Comparison of ENCODE assay signal across 30 cellular contexts in genomic region chr10:132845041-132845551, GRCh38. TPM values are rescaled to one million over a fixed set of nuclear protein-coding genes. Genes with fewer than 3 reads are reported as not detected.
"Had no signal": no experiment of that assay in that cellular context is flagged by ENCODE, and none has a peak within 500 bp of the region (broad histone marks: within the 10 kb centered on the region; RNA-seq: fewer than 3 reads in every experiment).

No MANE protein-coding gene starts in this region.

- H3K4me3 ChIP-seq: adrenal gland, esophagus muscularis mucosa, lung, neural progenitor cell, ovary, psoas muscle, right atrium auricular region, tibial nerve, vagina had no signal

- FAIRE-seq: astrocyte, colon, frontal cortex, islet of Langerhans had no signal

- H3K9ac ChIP-seq: neural progenitor cell had no signal

- H3K4me3 Mint-ChIP-seq: activated CD4-positive, alpha-beta T cell treated with anti-CD3 and anti-CD28 coated beads, Interleukin-2, amount 10 ng/mL, durations not matched to agents 7 days and 5 days; activated CD8-positive, alpha-beta T cell treated with anti-CD3 and anti-CD28 coated beads, Interleukin-2, amount 10 ng/mL, durations not matched to agents 7 days and 5 days; activated naive CD4-positive, alpha-beta T cell treated with anti-CD3 and anti-CD28 coated beads, Interleukin-2, amount 50 U/mL, for 24 hours; activated T-helper 1 cell treated with anti-CD3 and anti-CD28 coated beads, Interleukin-12 subunit alpha, Interleukin-12 subunit beta, Interleukin-2, Interleukin-4 antibody, amounts not matched to agents 30 ng/mL and 10 ng/mL and 1 ng/mL, durations not matched to agents 14 hours and 24 hours and 36 hours; naive thymus-derived CD4-positive, alpha-beta T cell; neural progenitor cell; stimulated activated naive CD8-positive, alpha-beta T cell treated with anti-CD3 and anti-CD28 coated beads, Interleukin-15, Interleukin-2, amounts not matched to agents 100 ng/mL and 50 ng/mL, for 24 hours; T-helper 2 cell treated with Interferon-gamma antibody and Interleukin-4, amounts not matched to agents 5 μg/mL and 100 μg/mL, for 36 hours had no signal

- H3K36me3 ChIP-seq: adrenal gland, esophagus muscularis mucosa, neural progenitor cell, ovary, right atrium auricular region, tibial nerve, vagina had no signal

- H3K27me3 ChIP-seq: ovary, right atrium auricular region, vagina had no signal

- H3K36me3 Mint-ChIP-seq: neural progenitor cell had no signal

- H3K4me1 ChIP-seq: adrenal gland, esophagus muscularis mucosa, neural progenitor cell, psoas muscle, right atrium auricular region, vagina had no signal

- ATAC-seq: activated CD4-positive, CD25-positive, alpha-beta regulatory T cell treated with anti-CD3 and anti-CD28 coated beads, Interleukin-2, amount 50 U/mL, for 24 hours; activated CD8-positive, alpha-beta T cell treated with anti-CD3 and anti-CD28 coated beads, Interleukin-2, amount 10 ng/mL, durations not matched to agents 7 days and 5 days; left colon; naive thymus-derived CD4-positive, alpha-beta T cell; psoas muscle had no signal

- H3K27ac Mint-ChIP-seq: activated CD4-positive, alpha-beta T cell treated with anti-CD3 and anti-CD28 coated beads, Interleukin-2, amount 10 ng/mL, durations not matched to agents 7 days and 5 days; activated CD8-positive, alpha-beta T cell treated with anti-CD3 and anti-CD28 coated beads, Interleukin-2, amount 10 ng/mL, durations not matched to agents 7 days and 5 days; activated naive CD4-positive, alpha-beta T cell treated with anti-CD3 and anti-CD28 coated beads, Interleukin-2, amount 50 U/mL, for 24 hours; activated T-helper 1 cell treated with anti-CD3 and anti-CD28 coated beads, Interleukin-12 subunit alpha, Interleukin-12 subunit beta, Interleukin-2, Interleukin-4 antibody, amounts not matched to agents 30 ng/mL and 10 ng/mL and 1 ng/mL, durations not matched to agents 14 hours and 24 hours and 36 hours; naive thymus-derived CD4-positive, alpha-beta T cell; neural progenitor cell; stimulated activated naive CD8-positive, alpha-beta T cell treated with anti-CD3 and anti-CD28 coated beads, Interleukin-15, Interleukin-2, amounts not matched to agents 100 ng/mL and 50 ng/mL, for 24 hours; T-helper 2 cell treated with Interferon-gamma antibody and Interleukin-4, amounts not matched to agents 5 μg/mL and 100 μg/mL, for 36 hours had no signal

- DNase-seq: activated CD4-positive, alpha-beta T cell treated with anti-CD3 and anti-CD28 coated beads, Interleukin-2, amount 10 ng/mL, durations not matched to agents 7 days and 5 days; activated CD8-positive, alpha-beta T cell treated with anti-CD3 and anti-CD28 coated beads, Interleukin-2, amount 10 ng/mL, durations not matched to agents 7 days and 5 days; activated gamma-delta T cell; central memory CD4-positive, alpha-beta T cell; glutamatergic neuron; hippocampal formation; naive thymus-derived CD4-positive, alpha-beta T cell; stimulated activated CD4-positive, alpha-beta T cell treated with anti-CD3 and anti-CD28 coated beads, Interleukin-12 subunit alpha, Interleukin-12 subunit beta, amount 100 ng/mL, for 4 hours; stimulated activated CD4-positive, alpha-beta T cell treated with anti-CD3 and anti-CD28 coated beads, Interleukin-1b, Interleukin-23, amount 100 ng/mL, for 48 hours; substantia nigra had no signal

- H3K27ac ChIP-seq: adrenal gland, esophagus muscularis mucosa, neural progenitor cell, ovary, psoas muscle, right atrium auricular region, tibial nerve, vagina, VCaP had no signal

RNA-seq across cellular contexts. Expression of gene NKX6-2, which starts 59.1 kb away (rescaled TPM):
- total RNA-seq: activated CD4-positive, alpha-beta T cell treated with anti-CD3 and anti-CD28 coated beads, Interleukin-2, amount 10 ng/mL, durations not matched to agents 7 days and 5 days; activated CD8-positive, alpha-beta T cell treated with anti-CD3 and anti-CD28 coated beads, Interleukin-2, amount 10 ng/mL, durations not matched to agents 7 days and 5 days; activated T-helper 1 cell treated with anti-CD3 and anti-CD28 coated beads, Interleukin-12 subunit alpha, Interleukin-12 subunit beta, Interleukin-2, Interleukin-4 antibody, amounts not matched to agents 30 ng/mL and 10 ng/mL and 1 ng/mL, durations not matched to agents 14 hours and 24 hours and 36 hours; adrenal gland; astrocyte; esophagus muscularis mucosa; left colon; lung; naive thymus-derived CD4-positive, alpha-beta T cell; ovary; psoas muscle; right atrium auricular region had no signal
- polyA plus RNA-seq: ovary, psoas muscle had no signal
